11 cellular contexts compared by ENCODE assay signal in genomic region chr7:18526368-18526878, GRCh38.
"Had no signal": no experiment of that assay in that cellular context is flagged by ENCODE, and none has a peak within 500 bp of the region (broad histone marks: within the 10 kb centered on the region; RNA-seq: fewer than 3 reads in every experiment).

No MANE protein-coding gene starts in this region.

- H3K27ac Mint-ChIP-seq: activated naive CD4-positive, alpha-beta T cell treated with anti-CD3 and anti-CD28 coated beads, Interleukin-2, amount 10 ng/mL, durations not matched to agents 7 days and 5 days; activated T-helper 2 cell treated with anti-CD3 and anti-CD28 coated beads, Interferon-gamma antibody, Interleukin-2, Interleukin-4, amounts not matched to agents 10 μg/mL and 5 μg/mL and 100 μg/mL, durations not matched to agents 14 hours and 24 hours and 36 hours; naive thymus-derived CD4-positive, alpha-beta T cell; stimulated activated naive CD8-positive, alpha-beta T cell treated with anti-CD3 and anti-CD28 coated beads, Interleukin-15, amount 100 ng/mL, for 72 hours had no signal

- H3K27ac ChIP-seq: dorsolateral prefrontal cortex, testis had no signal

- H3K27me3 ChIP-seq: dorsolateral prefrontal cortex, testis had no signal

- DNase-seq: activated CD4-positive, CD25-positive, alpha-beta regulatory T cell; activated naive CD4-positive, alpha-beta T cell treated with anti-CD3 and anti-CD28 coated beads, Interleukin-2, amount 10 ng/mL, durations not matched to agents 7 days and 5 days; amniotic stem cell; dorsolateral prefrontal cortex; naive thymus-derived CD4-positive, alpha-beta T cell; stimulated activated naive CD8-positive, alpha-beta T cell treated with anti-CD3 and anti-CD28 coated beads, Interleukin-15, amount 100 ng/mL, for 72 hours; testis had no signal

- H3K27me3 Mint-ChIP-seq: activated naive CD4-positive, alpha-beta T cell treated with anti-CD3 and anti-CD28 coated beads, Interleukin-2, amount 10 ng/mL, durations not matched to agents 7 days and 5 days; naive thymus-derived CD4-positive, alpha-beta T cell; stimulated activated naive CD8-positive, alpha-beta T cell treated with anti-CD3 and anti-CD28 coated beads, Interleukin-15, amount 100 ng/mL, for 72 hours had no signal

- ATAC-seq: esophagus mucosa; naive thymus-derived CD4-positive, alpha-beta T cell; stimulated activated naive CD8-positive, alpha-beta T cell treated with anti-CD3 and anti-CD28 coated beads, Interleukin-15, amount 100 ng/mL, for 72 hours had no signal

- H3K4me3 ChIP-seq: dorsolateral prefrontal cortex, lung, testis had no signal

- H3K4me3 Mint-ChIP-seq: activated naive CD4-positive, alpha-beta T cell treated with anti-CD3 and anti-CD28 coated beads, Interleukin-2, amount 10 ng/mL, durations not matched to agents 7 days and 5 days; naive thymus-derived CD4-positive, alpha-beta T cell; stimulated activated naive CD8-positive, alpha-beta T cell treated with anti-CD3 and anti-CD28 coated beads, Interleukin-15, amount 100 ng/mL, for 72 hours had no signal

- H3K4me1 ChIP-seq: testis had no signal

- H3K9me3 Mint-ChIP-seq: activated naive CD4-positive, alpha-beta T cell treated with anti-CD3 and anti-CD28 coated beads, Interleukin-2, amount 10 ng/mL, durations not matched to agents 7 days and 5 days; activated T-helper 2 cell treated with anti-CD3 and anti-CD28 coated beads, Interferon-gamma antibody, Interleukin-2, Interleukin-4, amounts not matched to agents 10 μg/mL and 5 μg/mL and 100 μg/mL, durations not matched to agents 14 hours and 24 hours and 36 hours; stimulated activated naive CD8-positive, alpha-beta T cell treated with anti-CD3 and anti-CD28 coated beads, Interleukin-15, amount 100 ng/mL, for 72 hours had no signal

- H3K4me1 Mint-ChIP-seq: activated naive CD4-positive, alpha-beta T cell treated with anti-CD3 and anti-CD28 coated beads, Interleukin-2, amount 10 ng/mL, durations not matched to agents 7 days and 5 days; naive thymus-derived CD4-positive, alpha-beta T cell; stimulated activated naive CD8-positive, alpha-beta T cell treated with anti-CD3 and anti-CD28 coated beads, Interleukin-15, amount 100 ng/mL, for 72 hours had no signal

- FAIRE-seq: endometrium had no signal

- H3K36me3 Mint-ChIP-seq: activated naive CD4-positive, alpha-beta T cell treated with anti-CD3 and anti-CD28 coated beads, Interleukin-2, amount 10 ng/mL, durations not matched to agents 7 days and 5 days; naive thymus-derived CD4-positive, alpha-beta T cell had no signal

- H3K9me3 ChIP-seq: testis had no signal
